Comparison of ENCODE assay signal across 8 cellular contexts in genomic region chr1:230867903-230868735, GRCh38. TPM values are rescaled to one million over a fixed set of nuclear protein-coding genes. Genes with fewer than 3 reads are reported as not detected.
DNase-seq lines count a peak whose midpoint lies in the region; ATAC-seq and TF ChIP-seq lines count a peak whose summit lies in the region.

C1orf198 (minus strand) TSS chr1:230868521; CDS start chr1:230868512, 9 bp downstream.

- no peaks in the 10 kb centered on the region for H3K9me3 ChIP-seq in CD8-positive, alpha-beta T cell (ENCODE audit: low read length)
- no peaks in the 10 kb centered on the region for H3K9me3 ChIP-seq in RWPE2 (ENCODE audit: severe bottlenecking)
- H3K9me3 ChIP-seq in thoracic aorta: no peaks in the 10 kb centered on the region

- peak; percentile 93 for ATAC-seq in CD8-positive, alpha-beta T cell
- ATAC-seq in GM19452 (IDR thresholded peaks at IDR 0.05; ENCODE audit: unreplicated experiment): peak; percentile 79
- peak; percentile 85 for ATAC-seq in HG03571 (IDR thresholded peaks at IDR 0.05; ENCODE audit: unreplicated experiment)
- peak; percentile 79 for ATAC-seq in RWPE2 (ENCODE audit: low read depth)
- ATAC-seq in thoracic aorta (ENCODE audit: insufficient number of reproducible peaks, low FRiP score, low read depth): peak; percentile 68

- H3K9me3 Mint-ChIP-seq in CD8-positive, alpha-beta T cell: no peaks in the 10 kb centered on the region
- H3K9me3 Mint-ChIP-seq in activated naive CD4-positive, alpha-beta T cell treated with anti-CD3 and anti-CD28 coated beads for 36 hours: no peaks in the 10 kb centered on the region
- no peaks in the 10 kb centered on the region for H3K9me3 Mint-ChIP-seq in osteocyte (ENCODE audit: unreplicated experiment)

- peaks cover 21% of the 10 kb centered on the region for H3K4me1 Mint-ChIP-seq in CD8-positive, alpha-beta T cell (ENCODE audit: low read depth)
- H3K4me1 Mint-ChIP-seq in activated naive CD4-positive, alpha-beta T cell treated with anti-CD3 and anti-CD28 coated beads for 36 hours (ENCODE audit: low read depth): peaks cover 18% of the 10 kb centered on the region
- peaks cover 59% of the 10 kb centered on the region for H3K4me1 Mint-ChIP-seq in osteocyte (ENCODE audit: unreplicated experiment)

- peak within 1 kb of the TSS; percentile 79 for H3K4me3 ChIP-seq in CD8-positive, alpha-beta T cell (ENCODE audit: low read depth, low read length)
- H3K4me3 ChIP-seq in RWPE2 (ENCODE audit: severe bottlenecking) (peak within 1 kb of the TSS; percentile 99), thoracic aorta (peak within 1 kb of the TSS; percentile 99)

- peaks cover 18% of the 10 kb centered on the region for H3K27me3 Mint-ChIP-seq in CD8-positive, alpha-beta T cell (ENCODE audit: low read depth)
- H3K27me3 Mint-ChIP-seq in activated naive CD4-positive, alpha-beta T cell treated with anti-CD3 and anti-CD28 coated beads for 36 hours (ENCODE audit: low read depth): peaks cover 16% of the 10 kb centered on the region
- H3K27me3 Mint-ChIP-seq in osteocyte (ENCODE audit: unreplicated experiment): no peaks in the 10 kb centered on the region

- peaks cover 4% of the 10 kb centered on the region for H3K36me3 Mint-ChIP-seq in CD8-positive, alpha-beta T cell
- H3K36me3 Mint-ChIP-seq in activated naive CD4-positive, alpha-beta T cell treated with anti-CD3 and anti-CD28 coated beads for 36 hours (ENCODE audit: low read depth): no peaks in the 10 kb centered on the region
- H3K36me3 Mint-ChIP-seq in osteocyte (ENCODE audit: unreplicated experiment): peaks cover 23% of the 10 kb centered on the region

- no peak for TF ChIP-seq CTCF in CD8-positive, alpha-beta T cell (IDR thresholded peaks at IDR 0.05)
- no peak for TF ChIP-seq CTCF in RWPE2 (IDR thresholded peaks at IDR 0.05; ENCODE audit: poor library complexity, severe bottlenecking)
- TF ChIP-seq CTCF in osteocyte (IDR thresholded peaks at IDR 0.05): no peak
- no peak for TF ChIP-seq CTCF in thoracic aorta (IDR thresholded peaks at IDR 0.05)

- intact Hi-C loops in CD8-positive, alpha-beta T cell (cut with DNase I, micrococcal nuclease): loop anchor here (1.0 to 10.0 kb wide), 12 partner anchors 110 to 1243 kb away; partner anchors contain the start of genes COG2 (in 2 of the 2), FAM89A (in 2 of the 2), GNPAT (in 2 of the 2) and ARV1 (in 1 of the 2)
- intact Hi-C loops in activated naive CD4-positive, alpha-beta T cell treated with anti-CD3 and anti-CD28 coated beads for 36 hours (cut with micrococcal nuclease): loop anchor here (2.0 kb wide), 3 partner anchors 111 to 343 kb away; partner anchors contain the start of genes ARV1, COG2 and TTC13

- H3K4me1 ChIP-seq in CD8-positive, alpha-beta T cell (ENCODE audit: insufficient read depth, low read length): peaks cover 14% of the 10 kb centered on the region
- H3K4me1 ChIP-seq in RWPE2 (ENCODE audit: insufficient read depth, poor library complexity, severe bottlenecking): peaks cover 8% of the 10 kb centered on the region
- H3K4me1 ChIP-seq in thoracic aorta (ENCODE audit: control insufficient read depth in 1 of 2, low read depth in 2 of 2): peaks cover 35 to 51% of the 10 kb centered on the region in 2 donors

- H3K27me3 ChIP-seq in CD8-positive, alpha-beta T cell (ENCODE audit: insufficient read depth, low read length): no peaks in the 10 kb centered on the region
- H3K27me3 ChIP-seq in RWPE2 (ENCODE audit: insufficient read depth, poor library complexity, severe bottlenecking) (no peaks in the 10 kb centered on the region), thoracic aorta (replicated peaks; ENCODE audit: insufficient read depth) (no peaks in the 10 kb centered on the region)

- CTCF ChIA-PET in CD8-positive, alpha-beta T cell (lab: Charles Lee): no interaction called here
- CTCF ChIA-PET in activated naive CD4-positive, alpha-beta T cell treated with anti-CD3 and anti-CD28 coated beads for 36 hours (lab: Charles Lee): interaction anchor here (0.7 kb wide), 1 partner anchor 29 kb away, joined by 3 read pairs; no protein-coding TSS in a partner anchor

- H3K4me3 Mint-ChIP-seq in CD8-positive, alpha-beta T cell: peak within 1 kb of the TSS; percentile 89
- H3K4me3 Mint-ChIP-seq in activated naive CD4-positive, alpha-beta T cell treated with anti-CD3 and anti-CD28 coated beads for 36 hours: peak within 1 kb of the TSS; percentile 84
- H3K4me3 Mint-ChIP-seq in osteocyte (ENCODE audit: unreplicated experiment): peak within 1 kb of the TSS; percentile 85

- no peaks in the 10 kb centered on the region for H3K36me3 ChIP-seq in CD8-positive, alpha-beta T cell (ENCODE audit: insufficient read depth, low read length)
- H3K36me3 ChIP-seq in RWPE2 (ENCODE audit: low read depth) (no peaks in the 10 kb centered on the region), thoracic aorta (no peaks in the 10 kb centered on the region)

- peak within 1 kb of the TSS; percentile 57 for H3K27ac ChIP-seq in CD8-positive, alpha-beta T cell (ENCODE audit: low read depth, low read length)
- H3K27ac ChIP-seq in RWPE2 (ENCODE audit: poor library complexity, severe bottlenecking): no peak within 1 kb of the TSS
- H3K27ac ChIP-seq in thoracic aorta: peak within 1 kb of the TSS; percentile 94 to 96

- DNase-seq in CD8-positive, alpha-beta T cell: peak; percentile 53 to 88 (median 72)
- DNase-seq in RWPE2 (ENCODE audit: low spot score) (no peak), glomerular visceral epithelial cell (ENCODE audit: extremely low spot score) (peak; percentile 73), osteocyte (ENCODE audit: extremely low spot score, unreplicated experiment) (peak; percentile 94), thoracic aorta (ENCODE audit: low spot score) (no peak)
- DNase-seq in activated naive CD4-positive, alpha-beta T cell treated with anti-CD3 and anti-CD28 coated beads for 36 hours: peak; percentile 75

- peak within 1 kb of the TSS; percentile 49 for H3K27ac Mint-ChIP-seq in CD8-positive, alpha-beta T cell
- H3K27ac Mint-ChIP-seq in activated naive CD4-positive, alpha-beta T cell treated with anti-CD3 and anti-CD28 coated beads for 36 hours: no peak within 1 kb of the TSS
- peak within 1 kb of the TSS; percentile 94 for H3K27ac Mint-ChIP-seq in osteocyte (ENCODE audit: unreplicated experiment)

- POLR2A ChIA-PET in CD8-positive, alpha-beta T cell (lab: Charles Lee): interaction anchor here (0.7 kb wide), 1 partner anchor 104 kb away, joined by 3 read pairs; no protein-coding TSS in a partner anchor

RNA-seq across cellular contexts. Expression of gene C1orf198, which starts in this region (rescaled TPM):
- total RNA-seq in CD8-positive, alpha-beta T cell: 1 to 10 TPM; 3.2 to 3.8 TPM
- total RNA-seq in activated naive CD4-positive, alpha-beta T cell treated with anti-CD3 and anti-CD28 coated beads for 36 hours: 1 to 10 TPM; 4.7 to 4.9 TPM
- total RNA-seq in osteocyte (274 and 281 TPM in 2 replicates), thoracic aorta (100 to 1,000 TPM; 166 to 273 TPM)

Comparison
In these comparisons a context has a peak if more than half of its experiments do, and no peak if none do; other contexts are left out.
1. RNA of gene C1orf198 (total RNA-seq): 274 to 281 TPM in osteocyte and 166 to 273 TPM in thoracic aorta; 4.7 to 4.9 TPM in activated naive CD4-positive, alpha-beta T cell treated with anti-CD3 and anti-CD28 coated beads for 36 hours and 3.2 to 3.8 TPM in CD8-positive, alpha-beta T cell; every median in the first group is over 10 times any median in the second.
2. DNase-seq: peak in CD8-positive, alpha-beta T cell (7 of 7), activated naive CD4-positive, alpha-beta T cell treated with anti-CD3 and anti-CD28 coated beads for 36 hours (single experiment), glomerular visceral epithelial cell (single experiment) and osteocyte (single experiment); none in RWPE2 (single experiment) and thoracic aorta (single experiment).
3. Peak in every context shown above with its lines, with median percentiles within 50 percentile points of each other: ATAC-seq, H3K4me3 ChIP-seq and H3K4me3 Mint-ChIP-seq.